ENCODE assay signal across 21 cellular contexts in the genomic region with DNA sequence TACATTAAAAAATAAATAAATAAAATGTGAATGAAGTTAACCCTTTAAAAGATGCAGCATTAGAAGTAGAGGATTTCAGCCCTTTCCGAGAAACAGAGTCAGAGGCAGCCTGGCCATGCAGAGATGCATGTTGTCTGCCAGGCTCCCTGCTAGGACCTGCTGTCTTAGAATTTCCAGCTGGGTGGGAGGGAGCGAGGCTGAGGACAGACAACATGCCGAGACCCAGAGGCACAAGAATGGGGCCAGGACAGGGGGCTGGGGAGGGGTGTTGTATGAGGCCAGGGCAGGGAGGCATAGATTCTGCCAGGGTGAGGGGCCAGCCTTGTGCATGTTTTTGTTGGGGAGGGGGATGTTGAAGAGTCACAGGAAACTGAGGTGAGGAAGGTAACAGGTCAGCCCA.
"Had no signal": no experiment of that assay in that cellular context is flagged by ENCODE, and none has a peak within 500 bp of the region (broad histone marks: within the 10 kb centered on the region; RNA-seq: fewer than 3 reads in every experiment).

No MANE protein-coding gene starts in this region.

- H3K36me3 ChIP-seq: MG63, SJSA1 had no signal

- FAIRE-seq: HepG2 had no signal

- H3K4me3 ChIP-seq: MG63, SJSA1, SK-N-MC had no signal

- H3K4me1 ChIP-seq: SJSA1 had no signal

- H3K27ac ChIP-seq: RWPE1, SJSA1, SK-N-MC had no signal

- H3K27me3 ChIP-seq: SJSA1 had no signal

- H3K9me3 ChIP-seq: MG63, SJSA1 had no signal

- DNase-seq: IMR-90, Karpas-422, KG1, MG63, NCI-H1092, NCI-H1105 treated with DMSO at 0.1 percent for 48 hours, NCI-H1417 treated with DMSO at 0.1 percent for 48 hours, NCI-H1694 treated with DMSO at 0.1 percent for 48 hours, NCI-H1930, NCI-H2081, NCI-H2107, NCI-H2227 treated with DMSO at 0.1 percent for 48 hours, NCI-H526 treated with DMSO at 0.1 percent for 48 hours, NCI-H774, PC-3, SIG-M5 had no signal

- ATAC-seq: HepG2, Panc1, PC-3 had no signal
